Comparison of ENCODE assay signal across 14 cellular contexts in the genomic region with DNA sequence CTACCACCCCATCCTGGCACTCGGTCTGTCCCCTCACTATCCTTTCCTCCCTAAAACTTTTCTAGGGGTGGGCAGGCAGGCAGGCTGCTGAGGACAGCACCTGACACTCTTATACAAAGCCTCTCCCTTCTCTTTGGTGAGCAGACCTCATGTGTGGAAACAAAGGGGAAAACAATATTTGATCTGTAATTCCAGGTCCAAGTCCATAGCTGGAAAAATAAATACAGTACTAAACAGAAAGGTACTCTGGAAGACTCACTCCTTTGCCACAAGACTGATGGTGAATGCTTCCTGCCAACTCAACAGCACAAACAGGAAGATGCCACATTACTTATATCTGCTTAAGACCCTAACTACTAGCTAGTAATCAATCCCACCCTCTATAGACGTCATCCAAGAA.
"Had no signal": no experiment of that assay in that cellular context is flagged by ENCODE, and none has a peak within 500 bp of the region (broad histone marks: within the 10 kb centered on the region; RNA-seq: fewer than 3 reads in every experiment).

No MANE protein-coding gene starts in this region.

- H3K27me3 ChIP-seq: colonic mucosa, ovary had no signal

- ATAC-seq: esophagus mucosa; sciatic nerve; SK-N-SH treated with all-trans-retinoic acid at 6 μM for 48 hours; stimulated activated naive CD8-positive, alpha-beta T cell treated with anti-CD3 and anti-CD28 coated beads, Interleukin-15, amount 100 ng/mL, for 72 hours had no signal

- H3K9me3 ChIP-seq: colonic mucosa, ovary had no signal

- H3K27ac Mint-ChIP-seq: activated B cell treated with CpG ODN at 0.5 μM for 24 hours; activated CD4-positive, alpha-beta T cell treated with anti-CD3 and anti-CD28 coated beads, Interleukin-2, amount 10 ng/mL, durations not matched to agents 7 days and 5 days; T-helper 1 cell treated with Interleukin-12 subunit alpha and Interleukin-12 subunit beta and Interleukin-4 antibody, amounts not matched to agents 30 μg/mL and 1 μg/mL, for 36 hours; type B pancreatic cell had no signal

- H3K4me1 Mint-ChIP-seq: activated B cell treated with CpG ODN at 0.5 μM for 24 hours; neural crest cell; stimulated activated naive CD8-positive, alpha-beta T cell treated with anti-CD3 and anti-CD28 coated beads, Interleukin-15, amount 100 ng/mL, for 72 hours had no signal

- H3K4me3 ChIP-seq: colonic mucosa, ovary had no signal

- H3K9me3 Mint-ChIP-seq: activated B cell treated with CpG ODN at 0.5 μM for 24 hours; activated CD4-positive, alpha-beta T cell treated with anti-CD3 and anti-CD28 coated beads, Interleukin-2, amount 10 ng/mL, durations not matched to agents 7 days and 5 days; neural crest cell; stimulated activated naive CD8-positive, alpha-beta T cell treated with anti-CD3 and anti-CD28 coated beads, Interleukin-15, amount 100 ng/mL, for 72 hours; T-helper 1 cell treated with Interleukin-12 subunit alpha and Interleukin-12 subunit beta and Interleukin-4 antibody, amounts not matched to agents 30 μg/mL and 1 μg/mL, for 36 hours; type B pancreatic cell had no signal

- H3K4me1 ChIP-seq: colonic mucosa had no signal

- DNase-seq: activated B cell treated with CpG ODN at 0.5 μM for 24 hours; activated CD4-positive, alpha-beta T cell treated with anti-CD3 and anti-CD28 coated beads, Interleukin-2, amount 10 ng/mL, durations not matched to agents 7 days and 5 days; activated gamma-delta T cell treated with Interleukin-2 at 50 U/mL for 16 hours; activated T-cell treated with anti-CD3 and anti-CD28 coated beads, Interleukin-2, amount 50 U/mL, for 1 hour; colonic mucosa; ovary; SHP77 treated with DMSO at 0.1 percent for 48 hours; stimulated activated naive CD8-positive, alpha-beta T cell treated with anti-CD3 and anti-CD28 coated beads, Interleukin-15, amount 100 ng/mL, for 72 hours had no signal

- H3K4me3 Mint-ChIP-seq: activated B cell treated with CpG ODN at 0.5 μM for 24 hours; activated CD4-positive, alpha-beta T cell treated with anti-CD3 and anti-CD28 coated beads, Interleukin-2, amount 10 ng/mL, durations not matched to agents 7 days and 5 days; neural crest cell; stimulated activated naive CD8-positive, alpha-beta T cell treated with anti-CD3 and anti-CD28 coated beads, Interleukin-15, amount 100 ng/mL, for 72 hours; T-helper 1 cell treated with Interleukin-12 subunit alpha and Interleukin-12 subunit beta and Interleukin-4 antibody, amounts not matched to agents 30 μg/mL and 1 μg/mL, for 36 hours; type B pancreatic cell had no signal

- H3K27ac ChIP-seq: colonic mucosa, ovary had no signal

- H3K36me3 ChIP-seq: colonic mucosa, ovary had no signal

- H3K27me3 Mint-ChIP-seq: activated B cell treated with CpG ODN at 0.5 μM for 24 hours; activated CD4-positive, alpha-beta T cell treated with anti-CD3 and anti-CD28 coated beads, Interleukin-2, amount 10 ng/mL, durations not matched to agents 7 days and 5 days; stimulated activated naive CD8-positive, alpha-beta T cell treated with anti-CD3 and anti-CD28 coated beads, Interleukin-15, amount 100 ng/mL, for 72 hours; type B pancreatic cell had no signal
